16 cellular contexts compared by ENCODE assay signal in the genomic region with DNA sequence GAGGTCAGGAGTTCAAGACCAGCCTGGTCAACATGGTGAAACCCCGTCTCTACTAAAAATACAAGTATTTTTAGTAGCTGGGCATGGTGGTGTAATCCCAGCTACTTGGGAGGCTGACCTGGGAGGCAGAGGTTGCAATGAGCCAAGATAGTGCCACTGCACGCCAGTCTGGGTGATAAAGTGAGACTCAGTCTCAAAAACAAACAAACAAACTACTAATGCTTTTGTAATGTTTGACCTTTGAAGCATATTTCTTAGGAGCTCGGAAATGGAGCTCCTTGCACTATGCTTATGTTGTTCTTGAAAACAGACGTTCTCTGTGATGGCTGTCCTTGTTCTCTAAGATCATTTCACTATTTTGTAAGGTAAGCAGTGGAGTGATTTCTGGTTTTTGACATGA. TPM values are rescaled to one million over a fixed set of nuclear protein-coding genes. Genes with fewer than 3 reads are reported as not detected.
"Had no signal": no experiment of that assay in that cellular context is flagged by ENCODE, and none has a peak within 500 bp of the region (broad histone marks: within the 10 kb centered on the region; RNA-seq: fewer than 3 reads in every experiment).

No MANE protein-coding gene starts in this region.

- DNase-seq: activated CD4-positive, alpha-beta T cell treated with anti-CD3 and anti-CD28 coated beads, Interleukin-2, amount 50 U/mL, for 48 hours; activated naive CD4-positive, alpha-beta T cell treated with anti-CD3 and anti-CD28 coated beads for 36 hours; caudate nucleus; hippocampal formation; kidney; left lung; naive thymus-derived CD4-positive, alpha-beta T cell; stimulated activated CD4-positive, alpha-beta T cell treated with anti-CD3 and anti-CD28 coated beads, Interleukin-2, amount 100 ng/mL, for 48 hours; stimulated activated naive CD4-positive, alpha-beta T cell; tibial artery; uterus had no signal

- H3K27ac ChIP-seq: coronary artery, esophagus muscularis mucosa, left lung, parathyroid adenoma, tibial artery, uterus, VCaP had no signal

- H3K36me3 ChIP-seq: esophagus muscularis mucosa, tibial artery, uterus had no signal

- H3K79me2 ChIP-seq: parathyroid adenoma had no signal

- H3K9ac ChIP-seq: parathyroid adenoma had no signal

- H3K4me3 ChIP-seq: coronary artery, esophagus muscularis mucosa, left lung, tibial artery, uterus had no signal

- H2AFZ ChIP-seq: parathyroid adenoma had no signal

- FAIRE-seq: kidney had no signal

- H3K4me1 ChIP-seq: esophagus muscularis mucosa, left lung, parathyroid adenoma, tibial artery, uterus had no signal

- H3K27me3 ChIP-seq: esophagus muscularis mucosa, left lung, tibial artery, uterus had no signal

- ATAC-seq: activated T-helper 17 cell treated with anti-CD3 and anti-CD28 coated beads, Interleukin-2, amount 50 U/mL, for 72 hours; left lung; naive thymus-derived CD4-positive, alpha-beta T cell had no signal

- H3K9me3 ChIP-seq: esophagus muscularis mucosa, left lung, tibial artery, uterus had no signal

RNA-seq across cellular contexts. Expression of a gene that starts 6.0 kb away (rescaled TPM):
- total RNA-seq: activated naive CD4-positive, alpha-beta T cell treated with anti-CD3 and anti-CD28 coated beads for 36 hours; naive thymus-derived CD4-positive, alpha-beta T cell had no signal
